ENCODE assay signal across 8 cellular contexts in genomic region chr15:69159805-69160140, GRCh38. TPM values are rescaled to one million over a fixed set of nuclear protein-coding genes. Genes with fewer than 3 reads are reported as not detected.
A peak's percentile ranks its signal among the peaks of the same experiment; 100 is the strongest.
DNase-seq lines count a peak whose midpoint lies in the region; ATAC-seq, FAIRE-seq and TF ChIP-seq lines count a peak whose summit lies in the region.

No MANE protein-coding gene starts in this region.

- H3K27ac ChIP-seq in upper lobe of right lung = peak overlapping the region; percentile 85

- H3K4me3 Mint-ChIP-seq in activated naive CD4-positive, alpha-beta T cell treated with anti-CD3 and anti-CD28 coated beads, Interleukin-2, amount 10 ng/mL, durations not matched to agents 7 days and 5 days = peak overlapping the region; percentile 93
- H3K4me3 Mint-ChIP-seq in mesothelial cell of epicardium = peak overlapping the region; percentile 95

- H3K36me3 Mint-ChIP-seq in activated naive CD4-positive, alpha-beta T cell treated with anti-CD3 and anti-CD28 coated beads, Interleukin-2, amount 10 ng/mL, durations not matched to agents 7 days and 5 days = no peaks in the 10 kb centered on the region
- H3K36me3 Mint-ChIP-seq in mesothelial cell of epicardium = no peaks in the 10 kb centered on the region

- peaks cover 8% of the 10 kb centered on the region for H3K4me1 ChIP-seq in upper lobe of right lung

- intact Hi-C loops in upper lobe of right lung (cut with DNase I) = no loop called here

- H3K27ac Mint-ChIP-seq in activated naive CD4-positive, alpha-beta T cell treated with anti-CD3 and anti-CD28 coated beads, Interleukin-2, amount 10 ng/mL, durations not matched to agents 7 days and 5 days = no peak overlapping the region
- peak overlapping the region; percentile 89 for H3K27ac Mint-ChIP-seq in mesothelial cell of epicardium

- ATAC-seq in upper lobe of right lung (no peak), HG03521 (IDR thresholded peaks at IDR 0.05; ENCODE audit: unreplicated experiment) (no peak)

- CTCF ChIA-PET in activated naive CD4-positive, alpha-beta T cell treated with anti-CD3 and anti-CD28 coated beads, Interleukin-2, amount 10 ng/mL, durations not matched to agents 7 days and 5 days (lab: Charles Lee) = no interaction called here

- peaks cover 12% of the 10 kb centered on the region for H3K4me1 Mint-ChIP-seq in activated naive CD4-positive, alpha-beta T cell treated with anti-CD3 and anti-CD28 coated beads, Interleukin-2, amount 10 ng/mL, durations not matched to agents 7 days and 5 days
- H3K4me1 Mint-ChIP-seq in mesothelial cell of epicardium = peaks cover 26% of the 10 kb centered on the region

- FAIRE-seq in bronchial epithelial cell (lab: Jason Lieb, UNC) = no peak

- H3K27me3 Mint-ChIP-seq in activated naive CD4-positive, alpha-beta T cell treated with anti-CD3 and anti-CD28 coated beads, Interleukin-2, amount 10 ng/mL, durations not matched to agents 7 days and 5 days = peaks cover 41% of the 10 kb centered on the region
- no peaks in the 10 kb centered on the region for H3K27me3 Mint-ChIP-seq in mesothelial cell of epicardium (ENCODE audit: low read depth)

- no peaks in the 10 kb centered on the region for H3K9me3 ChIP-seq in upper lobe of right lung

- no peak for DNase-seq in activated naive CD4-positive, alpha-beta T cell treated with anti-CD3 and anti-CD28 coated beads, Interleukin-2, amount 10 ng/mL, durations not matched to agents 7 days and 5 days
- no peak for DNase-seq in activated naive CD4-positive, alpha-beta T cell treated with Interleukin-2 at 50 U/mL for 16 hours
- DNase-seq in bronchial epithelial cell (ENCODE audit: low read depth) = no peak
- no peak for DNase-seq in mesothelial cell of epicardium (ENCODE audit: low spot score in 2 of 2, unreplicated experiment in 2 of 2)
- DNase-seq in upper lobe of right lung = no peak
- DNase-seq in NCI-H2029 (lab: John Stamatoyannopoulos, UW) = no peak
- no peak for DNase-seq in GM19238 (ENCODE audit: insufficient read length, low spot score)

- no peaks in the 10 kb centered on the region for H3K9me3 Mint-ChIP-seq in activated naive CD4-positive, alpha-beta T cell treated with anti-CD3 and anti-CD28 coated beads, Interleukin-2, amount 10 ng/mL, durations not matched to agents 7 days and 5 days
- no peaks in the 10 kb centered on the region for H3K9me3 Mint-ChIP-seq in mesothelial cell of epicardium

- H3K27me3 ChIP-seq in bronchial epithelial cell (ENCODE audit: control insufficient read depth, insufficient read depth, low read length) (no peaks in the 10 kb centered on the region), upper lobe of right lung (no peaks in the 10 kb centered on the region)

- H3K4me3 ChIP-seq in bronchial epithelial cell (ENCODE audit: low read depth, low read length) (peak overlapping the region; percentile 74), upper lobe of right lung (peak overlapping the region; percentile 88)

- TF ChIP-seq CTCF in bronchial epithelial cell (IDR thresholded peaks at IDR 0.05; ENCODE audit: insufficient read depth, low read length, severe bottlenecking) = no peak
- no peak for TF ChIP-seq CTCF in mesothelial cell of epicardium (IDR thresholded peaks at IDR 0.05; ENCODE audit: unreplicated experiment)
- no peak for TF ChIP-seq CTCF in upper lobe of right lung (IDR thresholded peaks at IDR 0.05)

- H3K36me3 ChIP-seq in bronchial epithelial cell (ENCODE audit: control insufficient read depth, insufficient read depth, low read length) (no peaks in the 10 kb centered on the region), upper lobe of right lung (no peaks in the 10 kb centered on the region)

RNA-seq across cellular contexts. Expression of gene GLCE, which starts 0.7 kb away (rescaled TPM):
- total RNA-seq in bronchial epithelial cell = 43.0 and 46.3 TPM in 2 replicates
- 19.6 to 22.0 TPM (median 19.7 TPM) in 3 replicates for total RNA-seq in mesothelial cell of epicardium
- total RNA-seq in upper lobe of right lung = 23.8 TPM
